In the genomic region with DNA sequence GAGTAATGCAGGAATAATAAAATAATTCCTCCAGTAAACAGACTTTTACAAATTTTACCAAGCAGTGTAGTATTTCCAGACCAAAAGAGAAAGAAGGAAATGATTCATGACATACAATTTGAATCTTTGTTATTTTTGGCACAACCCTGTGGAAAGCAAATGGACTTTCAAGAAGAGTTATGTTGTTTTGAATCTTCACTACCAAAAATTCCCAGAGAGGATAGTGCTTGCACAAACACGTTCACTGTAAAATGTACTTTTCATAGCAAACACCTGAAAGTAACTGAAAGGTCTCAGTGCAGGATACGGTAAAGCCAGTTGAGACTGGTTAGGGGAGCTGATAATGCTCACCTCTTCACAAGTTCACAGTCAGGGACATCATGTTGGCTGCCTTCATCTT, we compare ENCODE assay signal across 11 cellular contexts.
DNase-seq lines count a peak whose midpoint lies in the region; FAIRE-seq and TF ChIP-seq lines count a peak whose summit lies in the region.
"Had no signal": no experiment of that assay in that cellular context is flagged by ENCODE, and none has a peak within 500 bp of the region (broad histone marks: within the 10 kb centered on the region; RNA-seq: fewer than 3 reads in every experiment).

No MANE protein-coding gene starts in this region.

- H3K27me3 ChIP-seq in endothelial cell of umbilical vein (ENCODE audit: control insufficient read depth in 2 of 2, insufficient read depth in 2 of 2, low read length in 2 of 2): no peaks in the 10 kb centered on the region
- H3K27me3 ChIP-seq in CD8-positive, alpha-beta memory T cell (ENCODE audit: insufficient read depth, low read length, poor library complexity, severe bottlenecking): no peaks in the 10 kb centered on the region
- H3K27me3 ChIP-seq: stomach had no signal

- intact Hi-C loops in endothelial cell of umbilical vein (cut with micrococcal nuclease): loop anchor here (1.0 to 5.0 kb wide), 4 partner anchors 27 to 351 kb away; no protein-coding TSS in a partner anchor

- H3K9me3 Mint-ChIP-seq in mesothelial cell of epicardium: no peaks in the 10 kb centered on the region
- no peaks in the 10 kb centered on the region for H3K9me3 Mint-ChIP-seq in CD8-positive, alpha-beta memory T cell

- dilution Hi-C loops in endothelial cell of umbilical vein (cut with MboI; ENCODE audit: extremely low pct_ligation_motif_present, low sequenced_read_pairs): no loop called here

- H3K9me3 ChIP-seq in endothelial cell of umbilical vein (replicated peaks; ENCODE audit: control insufficient read depth, insufficient read depth, low read length): no peaks in the 10 kb centered on the region
- H3K9me3 ChIP-seq in CD8-positive, alpha-beta memory T cell (ENCODE audit: low read length): no peaks in the 10 kb centered on the region
- H3K9me3 ChIP-seq: stomach had no signal

- TF ChIP-seq POLR2A in endothelial cell of umbilical vein (IDR thresholded peaks at IDR 0.05; ENCODE audit: low read depth, low read length): no peak

- TF ChIP-seq CTCF in AG10803 (conservative IDR thresholded peaks at IDR 0.05; ENCODE audit: low read length) (no peak), endothelial cell of umbilical vein (IDR thresholded peaks at IDR 0.05; ENCODE audit: extremely low read depth in 1 of 2, insufficient read depth in 1 of 2, low read depth in 1 of 2, low read length in 2 of 2) (no peak), mesothelial cell of epicardium (IDR thresholded peaks at IDR 0.05; ENCODE audit: unreplicated experiment) (no peak)

- peak overlapping the region; percentile 98 for H3K4me2 ChIP-seq in endothelial cell of umbilical vein (ENCODE audit: insufficient read depth, low read length)

- H3K4me3 ChIP-seq in AG10803 (ENCODE audit: low read length): no peak overlapping the region
- H3K4me3 ChIP-seq in endothelial cell of umbilical vein (replicated peaks in 1 of 3; ENCODE audit: insufficient read depth in 1 of 3, low read depth in 1 of 3, low read length in 3 of 3): peak overlapping the region in 1 of 3 experiments; percentile 52
- H3K4me3 ChIP-seq in CD8-positive, alpha-beta memory T cell (ENCODE audit: low read length): no peak overlapping the region
- H3K4me3 ChIP-seq: stomach had no signal

- peaks cover 33% of the 10 kb centered on the region for H3K4me1 ChIP-seq in endothelial cell of umbilical vein (ENCODE audit: control insufficient read depth, extremely low read depth, insufficient read depth, low read length)
- H3K4me1 ChIP-seq in CD8-positive, alpha-beta memory T cell (ENCODE audit: insufficient read depth, low read length): no peaks in the 10 kb centered on the region

- no peaks in the 10 kb centered on the region for H3K36me3 ChIP-seq in endothelial cell of umbilical vein (ENCODE audit: control insufficient read depth in 2 of 2, extremely low read depth in 1 of 2, insufficient read depth in 2 of 2, low read length in 2 of 2)
- no peaks in the 10 kb centered on the region for H3K36me3 ChIP-seq in CD8-positive, alpha-beta memory T cell (ENCODE audit: insufficient read depth, low read length)
- H3K36me3 ChIP-seq: stomach had no signal

- H3K27me3 Mint-ChIP-seq in mesothelial cell of epicardium (ENCODE audit: low read depth): no peaks in the 10 kb centered on the region
- peaks cover 2 to 21% of the 10 kb centered on the region in 2 donors for H3K27me3 Mint-ChIP-seq in CD8-positive, alpha-beta memory T cell

- H3K79me2 ChIP-seq in endothelial cell of umbilical vein (ENCODE audit: control insufficient read depth, insufficient read depth, low read length): no peaks in the 10 kb centered on the region

- POLR2A ChIA-PET in endothelial cell of umbilical vein (lab: Charles Lee): no interaction called here
- POLR2A ChIA-PET in CD8-positive, alpha-beta memory T cell (lab: Charles Lee): no interaction called here

- peaks cover 31% of the 10 kb centered on the region for H3K4me1 Mint-ChIP-seq in mesothelial cell of epicardium
- H3K4me1 Mint-ChIP-seq in CD8-positive, alpha-beta memory T cell: no peaks in the 10 kb centered on the region

- H3K4me3 Mint-ChIP-seq in mesothelial cell of epicardium: no peak overlapping the region
- no peak overlapping the region for H3K4me3 Mint-ChIP-seq in CD8-positive, alpha-beta memory T cell

- H3K27ac Mint-ChIP-seq in mesothelial cell of epicardium: peak overlapping the region; percentile 93
- no peak overlapping the region for H3K27ac Mint-ChIP-seq in CD8-positive, alpha-beta memory T cell

- peak overlapping the region; percentile 51 for H3K9ac ChIP-seq in endothelial cell of umbilical vein (replicated peaks; ENCODE audit: extremely low read depth, insufficient read depth, low read length)

- BruUV-seq in endothelial cell of umbilical vein (replicated peaks; lab: Mats Ljungman, UMichigan): no TSS peak

- no peaks in the 10 kb centered on the region for H4K20me1 ChIP-seq in endothelial cell of umbilical vein (replicated peaks; ENCODE audit: control insufficient read depth, extremely low read depth, insufficient read depth, low read length)

- H3K9me1 ChIP-seq in endothelial cell of umbilical vein (replicated peaks; ENCODE audit: control insufficient read depth, extremely low read depth, insufficient read depth, low read length): no peaks in the 10 kb centered on the region

- H3K36me3 Mint-ChIP-seq in mesothelial cell of epicardium: peaks cover 13% of the 10 kb centered on the region
- no peaks in the 10 kb centered on the region for H3K36me3 Mint-ChIP-seq in CD8-positive, alpha-beta memory T cell

- peak; percentile 92 for FAIRE-seq in endothelial cell of umbilical vein (lab: Jason Lieb, UNC)
- FAIRE-seq: colon had no signal

- CTCF ChIA-PET in endothelial cell of umbilical vein (lab: Charles Lee): interaction anchor here (1.6 kb wide), 1 partner anchor 60 kb away, joined by 3 read pairs; no protein-coding TSS in a partner anchor
- CTCF ChIA-PET in CD8-positive, alpha-beta memory T cell (lab: Charles Lee): no interaction called here

- peak; percentile 60 for DNase-seq in AG10803 (ENCODE audit: low read depth)
- peak; percentile 37 for DNase-seq in NCI-H69 (lab: John Stamatoyannopoulos, UW)
- peak; percentile 91 for DNase-seq in endothelial cell of umbilical vein (ENCODE audit: low read depth, low spot score)
- no peak for DNase-seq in mesothelial cell of epicardium (ENCODE audit: low spot score in 2 of 2, unreplicated experiment in 2 of 2)
- DNase-seq in NCI-H146 (lab: John Stamatoyannopoulos, UW): no peak
- no peak for DNase-seq in pons (ENCODE audit: low spot score)
- DNase-seq in stimulated activated CD4-positive, alpha-beta T cell treated with anti-CD3 and anti-CD28 coated beads, Interleukin-1b, Interleukin-23, amount 100 ng/mL, for 48 hours: no peak
- no peak for DNase-seq in CD8-positive, alpha-beta memory T cell
- DNase-seq: NCI-H187, stomach had no signal

- H2AFZ ChIP-seq in endothelial cell of umbilical vein (ENCODE audit: low read depth, low read length): peak overlapping the region; percentile 65

- H3K27ac ChIP-seq in endothelial cell of umbilical vein (ENCODE audit: insufficient read depth, low read depth, low read length): peak overlapping the region; percentile 93
- no peak overlapping the region for H3K27ac ChIP-seq in CD8-positive, alpha-beta memory T cell (ENCODE audit: low read depth, low read length)

TF ChIP-seq in endothelial cell of umbilical vein, 7 proteins besides CTCF, POLR2A, EP300 and RAD21:
- TF ChIP-seq EZH2 (IDR thresholded peaks at IDR 0.05; ENCODE audit: borderline replicate concordance, low read depth, low read length, severe bottlenecking) (no peak), JUN (IDR thresholded peaks at IDR 0.05; ENCODE audit: borderline replicate concordance, insufficient read depth, insufficient read length, low read depth) (peak; percentile 85), POLR2AphosphoS5 (IDR thresholded peaks at IDR 0.05; ENCODE audit: insufficient read depth, low read depth, low read length) (peak; percentile 49), FOS (IDR thresholded peaks at IDR 0.05; ENCODE audit: borderline replicate concordance, insufficient read depth, low read length) (peak; percentile 79)

Comparison
In these comparisons a context has a peak if more than half of its experiments do, and no peak if none do; other contexts are left out.
1. DNase-seq: peak in AG10803 (single experiment), NCI-H69 (single experiment) and endothelial cell of umbilical vein (single experiment); none in mesothelial cell of epicardium (0 of 2), NCI-H146 (single experiment), pons (single experiment), stimulated activated CD4-positive, alpha-beta T cell treated with anti-CD3 and anti-CD28 coated beads, Interleukin-1b, Interleukin-23, amount 100 ng/mL, for 48 hours (single experiment) and CD8-positive, alpha-beta memory T cell (0 of 5).